ENCODE assay signal across 16 cellular contexts in the genomic region with DNA sequence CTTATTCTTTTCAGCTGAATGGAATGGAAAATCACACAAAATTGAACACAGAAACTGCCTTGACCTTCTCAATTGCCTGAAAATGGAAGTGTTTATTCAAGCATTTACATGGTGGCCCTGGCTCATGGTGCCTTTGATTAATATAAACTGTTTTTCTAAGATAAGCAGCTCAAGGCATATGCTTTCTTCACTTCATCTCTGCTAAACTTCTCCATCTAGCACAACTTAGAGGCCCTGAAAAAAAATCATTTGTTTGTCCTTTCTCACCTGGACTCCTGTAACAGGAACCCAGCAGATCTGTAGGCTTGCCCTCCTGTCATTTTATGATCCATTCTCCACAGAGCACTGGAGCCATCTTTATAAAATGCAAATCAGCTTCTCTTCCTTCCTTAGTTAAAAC.
A peak's percentile ranks its signal among the peaks of the same experiment; 100 is the strongest.
DNase-seq lines count a peak whose midpoint lies in the region; ATAC-seq and TF ChIP-seq lines count a peak whose summit lies in the region.
"Had no signal": no experiment of that assay in that cellular context is flagged by ENCODE, and none has a peak within 500 bp of the region (broad histone marks: within the 10 kb centered on the region; RNA-seq: fewer than 3 reads in every experiment).

No MANE protein-coding gene starts in this region.

- POLR2A ChIA-PET in Panc1 (lab: Charles Lee) = no interaction called here

- H3K27me3 ChIP-seq in Loucy (ENCODE audit: insufficient read depth, low read length, poor library complexity, severe bottlenecking) = no peaks in the 10 kb centered on the region
- H3K27me3 ChIP-seq in Panc1 (ENCODE audit: control insufficient read depth, insufficient read depth, low read length) = no peaks in the 10 kb centered on the region
- H3K27me3 ChIP-seq in osteoblast (ENCODE audit: insufficient read depth, low read length) = no peaks in the 10 kb centered on the region
- H3K27me3 ChIP-seq: BLaER1 treated with 17β-estradiol and CSF1 and Interleukin-3, amounts not matched to agents 10 nM and 100 nM; Peyer's patch had no signal

- no peak overlapping the region for H3K9ac ChIP-seq in Loucy (ENCODE audit: low read depth, low read length, poor library complexity, severe bottlenecking)
- H3K9ac ChIP-seq: BLaER1 treated with 17β-estradiol and CSF1 and Interleukin-3, amounts not matched to agents 10 nM and 100 nM had no signal

- H3F3A ChIP-seq in Loucy (ENCODE audit: low read depth) = no peaks in the 10 kb centered on the region; the same call in 1 of the 2 replicates

- DNase-seq in NCI-H2107 treated with DMSO at 0.1 percent for 48 hours (lab: John Stamatoyannopoulos, UW; ENCODE audit: unreplicated experiment) (peak; percentile 14), NCI-H2107 (lab: John Stamatoyannopoulos, UW) (no peak), Panc1 (ENCODE audit: low read depth, low spot score) (no peak), osteoblast (ENCODE audit: insufficient read length, low spot score, missing footprints) (no peak), SHP77 (lab: John Stamatoyannopoulos, UW) (no peak), omental fat pad (ENCODE audit: low spot score) (no peak), NCI-H1105 (lab: John Stamatoyannopoulos, UW) (no peak)
- DNase-seq: 8988T, EL, MV-4-11, NCI-H1436, NCI-H510A treated with DMSO at 0.1 percent for 48 hours, Peyer's patch, Right ventricle myocardium superior had no signal

- intact Hi-C loops in Panc1 (cut with micrococcal nuclease; ENCODE audit: unreplicated experiment) = loop anchor here (10.0 kb wide), 1 partner anchor 76 kb away; no protein-coding TSS in a partner anchor

- H4K20me1 ChIP-seq in Loucy (ENCODE audit: insufficient read depth, low read length, poor library complexity, severe bottlenecking) = no peaks in the 10 kb centered on the region
- no peaks in the 10 kb centered on the region for H4K20me1 ChIP-seq in osteoblast (ENCODE audit: insufficient read depth, low read length)
- H4K20me1 ChIP-seq: BLaER1 treated with 17β-estradiol and CSF1 and Interleukin-3, amounts not matched to agents 10 nM and 100 nM had no signal

- ATAC-seq in Panc1 (peak; percentile 60), omental fat pad (ENCODE audit: low FRiP score) (no peak)

- no peaks in the 10 kb centered on the region for H3K9me2 ChIP-seq in Loucy (replicated peaks; ENCODE audit: low read depth, low read length)

- H3K4me3 ChIP-seq in Loucy (ENCODE audit: low read length, poor library complexity, severe bottlenecking) (no peak overlapping the region), Panc1 (ENCODE audit: low read depth in 2 of 2, low read length in 2 of 2) (no peak overlapping the region), osteoblast (ENCODE audit: insufficient read depth, low read length) (no peak overlapping the region)
- H3K4me3 ChIP-seq: BLaER1 treated with 17β-estradiol and CSF1 and Interleukin-3, amounts not matched to agents 10 nM and 100 nM; Peyer's patch had no signal

- peaks cover 13% of the 10 kb centered on the region for H3K4me1 ChIP-seq in Loucy (ENCODE audit: insufficient read depth, low read length, poor library complexity, severe bottlenecking)
- H3K4me1 ChIP-seq in Panc1 (ENCODE audit: control insufficient read depth, insufficient read depth, low read length) = peaks cover 3% of the 10 kb centered on the region; the same call in 1 of the 2 replicates
- no peaks in the 10 kb centered on the region for H3K4me1 ChIP-seq in osteoblast (ENCODE audit: insufficient read depth, low read length)
- H3K4me1 ChIP-seq: BLaER1 treated with 17β-estradiol and CSF1 and Interleukin-3, amounts not matched to agents 10 nM and 100 nM; Peyer's patch had no signal

- H3K27ac ChIP-seq in Panc1 (ENCODE audit: low read length) = peak overlapping the region; percentile 81
- H3K27ac ChIP-seq in osteoblast (ENCODE audit: low read depth, low read length) = no peak overlapping the region
- H3K27ac ChIP-seq: BLaER1 treated with 17β-estradiol and CSF1 and Interleukin-3, amounts not matched to agents 10 nM and 100 nM; Peyer's patch had no signal

- BruUV-seq in Panc1 (replicated peaks; lab: Mats Ljungman, UMichigan) = no TSS peak

- in situ Hi-C loops in Panc1 (cut with HindIII; ENCODE audit: low pct_unique_long_range_greater_than_20kb, low sequenced_read_pairs) = no loop called here

- CTCF ChIA-PET in Panc1 (lab: Charles Lee) = interaction anchor here (0.6 kb wide), 1 partner anchor 248 kb away, joined by 3 read pairs; no protein-coding TSS in a partner anchor

- peaks cover 5% of the 10 kb centered on the region; the same call in 1 of the 2 replicates for H3K9me3 ChIP-seq in Loucy (ENCODE audit: insufficient read depth, low read depth, low read length)
- peaks cover 20% of the 10 kb centered on the region; the same call in 1 of the 2 replicates for H3K9me3 ChIP-seq in Panc1 (ENCODE audit: control insufficient read depth, insufficient read depth, low read depth, low read length)
- H3K9me3 ChIP-seq in osteoblast (ENCODE audit: low read depth, low read length) = no peaks in the 10 kb centered on the region
- H3K9me3 ChIP-seq: Peyer's patch had no signal

- H3K79me2 ChIP-seq in Loucy (ENCODE audit: insufficient read depth, low read length) (no peaks in the 10 kb centered on the region), osteoblast (ENCODE audit: insufficient read depth, low read length) (no peaks in the 10 kb centered on the region)

- H2AFZ ChIP-seq in Loucy (ENCODE audit: low read length) = peak overlapping the region; percentile 84
- H2AFZ ChIP-seq in osteoblast (ENCODE audit: low read length) = peak overlapping the region; percentile 79

- H3K4me2 ChIP-seq in Loucy (ENCODE audit: low read depth, low read length, poor library complexity, severe bottlenecking) (no peak overlapping the region), osteoblast (ENCODE audit: insufficient read depth, low read length) (no peak overlapping the region)
- H3K4me2 ChIP-seq: BLaER1 treated with 17β-estradiol and CSF1 and Interleukin-3, amounts not matched to agents 10 nM and 100 nM had no signal

- no peak for TF ChIP-seq CTCF in Loucy (conservative IDR thresholded peaks at IDR 0.05; ENCODE audit: low read length)
- TF ChIP-seq CTCF in Panc1 (IDR thresholded peaks at IDR 0.05) = no peak
- no peak for TF ChIP-seq CTCF in osteoblast (IDR thresholded peaks at IDR 0.05; ENCODE audit: extremely low read depth, low read depth, low read length)
- TF ChIP-seq CTCF in omental fat pad (IDR thresholded peaks at IDR 0.05) = no peak

- H3K36me3 ChIP-seq in Loucy (ENCODE audit: insufficient read depth, low read length) (no peaks in the 10 kb centered on the region), Panc1 (ENCODE audit: control insufficient read depth, insufficient read depth, low read length) (no peaks in the 10 kb centered on the region), osteoblast (ENCODE audit: insufficient read depth, low read length) (no peaks in the 10 kb centered on the region)
- H3K36me3 ChIP-seq: BLaER1 treated with 17β-estradiol and CSF1 and Interleukin-3, amounts not matched to agents 10 nM and 100 nM; Peyer's patch had no signal
